ENCODE assay signal across 8 cellular contexts in the genomic region with DNA sequence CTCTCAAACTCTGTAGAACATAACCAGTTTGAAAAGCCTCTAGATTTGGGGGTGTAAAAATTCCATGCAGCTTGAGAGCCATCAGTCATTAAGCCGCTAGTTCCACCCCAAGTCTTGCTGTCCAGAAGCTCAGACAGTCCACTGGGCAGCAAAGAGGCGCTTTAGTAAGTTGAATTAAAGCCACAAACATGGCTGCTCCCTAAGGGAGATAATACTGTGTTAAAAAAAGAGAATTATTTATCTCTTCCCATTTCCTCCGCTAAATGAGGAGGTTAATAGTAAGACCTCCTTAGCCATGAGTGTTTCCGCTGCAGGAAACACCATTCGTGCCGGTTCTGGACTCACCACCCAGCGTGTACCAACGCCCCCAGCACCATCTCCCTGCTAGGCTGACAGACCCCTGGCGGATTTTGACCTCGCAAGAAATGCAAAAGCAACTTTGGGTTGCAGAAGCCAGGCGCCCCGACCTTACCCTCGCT. TPM values are rescaled to one million over a fixed set of nuclear protein-coding genes. Genes with fewer than 3 reads are reported as not detected.
DNase-seq lines count a peak whose midpoint lies in the region; TF ChIP-seq lines count a peak whose summit lies in the region.

No MANE protein-coding gene starts in this region.

- no peak overlapping the region for H4K91ac ChIP-seq in H9 (ENCODE audit: insufficient read length, low read depth, low read length)

- no peak overlapping the region for H2BK120ac ChIP-seq in H9 (ENCODE audit: low read depth, low read length, poor library complexity, severe bottlenecking)

- peak overlapping the region in 2 of 3 experiments; percentile 49 to 96; a peak in 3 of 7 replicates for H3K27ac Mint-ChIP-seq in H9

- H4K20me1 ChIP-seq in H9 (ENCODE audit: control insufficient read depth, insufficient read depth, insufficient read length) (no peaks in the 10 kb centered on the region), Loucy (ENCODE audit: insufficient read depth, low read length, poor library complexity, severe bottlenecking) (peaks cover 36% of the 10 kb centered on the region)

- no peak overlapping the region for H4K8ac ChIP-seq in H9 (replicated peaks; ENCODE audit: insufficient read length, low read depth, low read length)

- H2AFZ ChIP-seq in H9 (ENCODE audit: low read length) (no peak overlapping the region), Loucy (ENCODE audit: low read length) (peak overlapping the region; percentile 78)

- intact Hi-C loops in spleen (cut with DNase I; ENCODE audit: low total_unique reads): loop anchor here (5.0 to 10.0 kb wide), 2 partner anchors 159 to 294 kb away; no protein-coding TSS in a partner anchor

- no peak overlapping the region for H2BK20ac ChIP-seq in H9 (ENCODE audit: low read depth, low read length, poor library complexity, severe bottlenecking)

- no peak overlapping the region for H3K23ac ChIP-seq in H9 (ENCODE audit: insufficient read length, low read depth, low read length)

- TF ChIP-seq CTCF in H9 (conservative IDR thresholded peaks at IDR 0.05) (no peak), Loucy (conservative IDR thresholded peaks at IDR 0.05; ENCODE audit: low read length) (no peak), astrocyte of the cerebellum (IDR thresholded peaks at IDR 0.05; ENCODE audit: low read depth, low read length, missing control alignments) (no peak), spleen (IDR thresholded peaks at IDR 0.05 in 8 of 11, conservative IDR thresholded peaks at IDR 0.05 in 3 of 11) (no peak)

- H3K9me3 Mint-ChIP-seq in H9: no peaks in the 10 kb centered on the region

- peak overlapping the region; percentile 93 to 95 for H3K4me3 Mint-ChIP-seq in H9

- no peak overlapping the region for H3K4ac ChIP-seq in H9 (ENCODE audit: low read depth, low read length)

- no peak overlapping the region for H3K27ac ChIP-seq in H9 (ENCODE audit: insufficient read length, low read depth, low read length)
- peak overlapping the region; percentile 89 to 98 (median 96) for H3K27ac ChIP-seq in spleen

- H3K9me2 ChIP-seq in Loucy (replicated peaks; ENCODE audit: low read depth, low read length): no peaks in the 10 kb centered on the region

- H3K36me3 Mint-ChIP-seq in H9 (ENCODE audit: insufficient read depth in 1 of 3, low read depth in 3 of 3): peaks cover 0 to 5% (median 0%) of the 10 kb centered on the region in 3 experiments; a peak in 1 of 7 replicates

- H3K36me3 ChIP-seq in Loucy (ENCODE audit: insufficient read depth, low read length): no peaks in the 10 kb centered on the region
- H3K36me3 ChIP-seq in spleen: no peaks in the 10 kb centered on the region

- no peak overlapping the region for H3T11ph ChIP-seq in H9 (ENCODE audit: low read length)

- H3K27me3 ChIP-seq in H9 (ENCODE audit: insufficient read depth, low read length) (no peaks in the 10 kb centered on the region), Loucy (ENCODE audit: insufficient read depth, low read length, poor library complexity, severe bottlenecking) (no peaks in the 10 kb centered on the region), spleen (replicated peaks in 1 of 7) (no peaks in the 10 kb centered on the region)

- peak overlapping the region; percentile 77; the same call in 1 of the 2 replicates for H3K14ac ChIP-seq in H9 (ENCODE audit: insufficient read depth, low read length)

- H3K4me3 ChIP-seq in Loucy (ENCODE audit: low read length, poor library complexity, severe bottlenecking): peak overlapping the region; percentile 92
- H3K4me3 ChIP-seq in astrocyte of the cerebellum (ENCODE audit: low read depth, low read length): peak overlapping the region; percentile 69
- H3K4me3 ChIP-seq in spleen: peak overlapping the region; percentile 84 to 99 (median 92)

- no peaks in the 10 kb centered on the region for H3K23me2 ChIP-seq in H9 (ENCODE audit: insufficient read length, low read depth, low read length, poor library complexity, severe bottlenecking)

- no peak overlapping the region for H3K56ac ChIP-seq in H9 (ENCODE audit: insufficient read length, low read depth, low read length)

- H2BK12ac ChIP-seq in H9 (ENCODE audit: insufficient read length, low read depth, low read length): no peak overlapping the region

- peak overlapping the region; percentile 72 for H3K18ac ChIP-seq in H9 (ENCODE audit: insufficient read length, low read depth, low read length)

- H3K4me1 ChIP-seq in H9 (ENCODE audit: insufficient read depth, low read length) (peaks cover 2% of the 10 kb centered on the region; the same call in 1 of the 2 replicates), Loucy (ENCODE audit: insufficient read depth, low read length, poor library complexity, severe bottlenecking) (peaks cover 82% of the 10 kb centered on the region), spleen (peaks cover 10 to 76% (median 59%) of the 10 kb centered on the region in 6 donors)

- H4K5ac ChIP-seq in H9 (ENCODE audit: insufficient read length, low read depth, low read length): no peak overlapping the region

- WGBS in H9 (ENCODE audit: extremely low coverage, insufficient read length, low lambda C conversion rate): no CpG with 5 or more reads among the region's 13 CpGs
- WGBS in spleen, 5 donors: 0 to 1% (median 0%) methylated on average over 13 of the region's 13 CpGs

- peaks cover 15% of the 10 kb centered on the region for H3F3A ChIP-seq in Loucy (ENCODE audit: low read depth)

- H2BK5ac ChIP-seq in H9 (ENCODE audit: insufficient read length, low read length): no peak overlapping the region

- in situ Hi-C loops in astrocyte of the cerebellum (cut with HindIII; ENCODE audit: low sequenced_read_pairs): no loop called here

- no peaks in the 10 kb centered on the region for H3K27me3 Mint-ChIP-seq in H9 (ENCODE audit: low read depth)

- TF ChIP-seq POLR2A in spleen (IDR thresholded peaks at IDR 0.05): no peak

- H3K79me2 ChIP-seq in H9 (ENCODE audit: insufficient read depth, low read length) (peaks cover 10% of the 10 kb centered on the region; the same call in 1 of the 2 replicates), Loucy (ENCODE audit: insufficient read depth, low read length) (peaks cover 54% of the 10 kb centered on the region)

- H3K4me1 Mint-ChIP-seq in H9: peaks cover 39 to 46% of the 10 kb centered on the region in 2 experiments

- H3K9ac ChIP-seq in H9 (ENCODE audit: extremely low read depth, insufficient read length, low read length) (peak overlapping the region; percentile 45), Loucy (ENCODE audit: low read depth, low read length, poor library complexity, severe bottlenecking) (peak overlapping the region; percentile 90)

- H3K9me3 ChIP-seq in H9 (ENCODE audit: control insufficient read depth, low read depth, low read length) (no peaks in the 10 kb centered on the region), Loucy (ENCODE audit: insufficient read depth, low read depth, low read length) (no peaks in the 10 kb centered on the region), spleen (no peaks in the 10 kb centered on the region)

- H2AK5ac ChIP-seq in H9 (ENCODE audit: insufficient read length, low read length): no peak overlapping the region

- DNase-seq in activated CD8-positive, alpha-beta memory T cell treated with anti-CD3 and anti-CD28 coated beads for 48 hours (ENCODE audit: low read depth in 2 of 3, low spot score in 2 of 3): peak in 2 of 3 experiments; percentile 30
- DNase-seq in activated CD8-positive, alpha-beta memory T cell treated with anti-CD3 and anti-CD28 coated beads, Interleukin-2, amount 50 U/mL, for 4 hours: no peak
- DNase-seq in H9: no peak
- DNase-seq in astrocyte of the cerebellum (ENCODE audit: low read depth): no peak
- DNase-seq in iPS-NIHi11 (ENCODE audit: low spot score): peak; percentile 16
- no peak for DNase-seq in spleen
- no peak for DNase-seq in GOT3 (lab: John Stamatoyannopoulos, UW)

- H3K4me2 ChIP-seq in H9 (ENCODE audit: insufficient read depth, insufficient read length, low read length): peak overlapping the region; percentile 85
- peak overlapping the region; percentile 99 for H3K4me2 ChIP-seq in Loucy (ENCODE audit: low read depth, low read length, poor library complexity, severe bottlenecking)

- no peak overlapping the region for H2BK15ac ChIP-seq in H9 (ENCODE audit: low read depth, low read length)

- peaks cover 4% of the 10 kb centered on the region for H3K79me1 ChIP-seq in H9 (ENCODE audit: insufficient read depth, low read depth, low read length, poor library complexity, severe bottlenecking)

RNA-seq across cellular contexts. Expression of a gene that starts 0.5 kb away (rescaled TPM):
- total RNA-seq in H9 (2021): 68.7 and 74.9 TPM in 2 replicates
- total RNA-seq in spleen: 10 to 100 TPM; 33.7 to 88.7 (median 52.3) TPM
- 10 to 100 TPM; 12.2 to 18.2 (median 16.2) TPM for polyA plus RNA-seq in spleen

RNA-seq across cellular contexts. Expression of a gene that starts 8.7 kb away (rescaled TPM):
- total RNA-seq in H9 (2021) (66.9 and 69.8 TPM in 2 replicates), spleen (10 to 100 TPM; 32.0 to 53.0 (median 41.2) TPM)
- polyA plus RNA-seq in spleen: 10 to 100 TPM in 2 of 3 donors, 1 to 10 TPM in 1; 9.8 to 20.5 (median 15.3) TPM

Comparison
In these comparisons a context has a peak if more than half of its experiments do, and no peak if none do; other contexts are left out.
1. DNase-seq: peak in activated CD8-positive, alpha-beta memory T cell treated with anti-CD3 and anti-CD28 coated beads for 48 hours (2 of 3) and iPS-NIHi11 (single experiment); none in activated CD8-positive, alpha-beta memory T cell treated with anti-CD3 and anti-CD28 coated beads, Interleukin-2, amount 50 U/mL, for 4 hours (single experiment), H9 (single experiment), astrocyte of the cerebellum (single experiment), spleen (single experiment) and GOT3 (single experiment).
2. Peak in every context shown above with its lines, with median percentiles within 50 percentile points of each other: H3K4me3 ChIP-seq.